19 cellular contexts compared by ENCODE assay signal in genomic region chr2:227856697-227857096, GRCh38. TPM values are rescaled to one million over a fixed set of nuclear protein-coding genes. Genes with fewer than 3 reads are reported as not detected.
A peak's percentile ranks its signal among the peaks of the same experiment; 100 is the strongest.
DNase-seq lines count a peak whose midpoint lies in the region; ATAC-seq, FAIRE-seq and TF ChIP-seq lines count a peak whose summit lies in the region.
"Had no signal": no experiment of that assay in that cellular context is flagged by ENCODE, and none has a peak within 500 bp of the region (broad histone marks: within the 10 kb centered on the region; RNA-seq: fewer than 3 reads in every experiment).

No MANE protein-coding gene starts in this region.

- no peaks in the 10 kb centered on the region for H3K36me3 Mint-ChIP-seq in T-helper 17 cell (ENCODE audit: low read depth)
- H3K36me3 Mint-ChIP-seq: CD14-positive monocyte; CD8-positive, alpha-beta memory T cell; IgD-negative memory B cell had no signal

- no peak overlapping the region for H3K27ac ChIP-seq in GM12878 (ENCODE audit: control insufficient read depth, insufficient read depth)
- H3K27ac ChIP-seq in keratinocyte (ENCODE audit: control insufficient read depth, insufficient read depth, low read length): no peak overlapping the region

- intact Hi-C loops in GM12878 (cut with micrococcal nuclease; ENCODE audit: unreplicated experiment): loop anchor here (5.0 to 10.0 kb wide), 2 partner anchors 374 to 452 kb away; no protein-coding TSS in a partner anchor

- H2AFZ ChIP-seq in GM12878 (ENCODE audit: control insufficient read depth, low read depth, low read length) (no peak overlapping the region), keratinocyte (ENCODE audit: control insufficient read depth, low read length) (no peak overlapping the region)

- H3K9me1 ChIP-seq in keratinocyte (ENCODE audit: control insufficient read depth, extremely low read depth, insufficient read depth, low read length): no peaks in the 10 kb centered on the region

- TF ChIP-seq CTCF in GM12878 (IDR thresholded peaks at IDR 0.05 in 2 of 3, conservative IDR thresholded peaks at IDR 0.05 in 1 of 3; ENCODE audit: control insufficient read depth in 2 of 3, extremely low read depth in 1 of 3, insufficient read depth in 1 of 3, low read depth in 3 of 3, low read length in 3 of 3): no peak
- TF ChIP-seq CTCF in keratinocyte (optimal IDR thresholded peaks at IDR 0.05 in 1 of 3, IDR thresholded peaks at IDR 0.05 in 1 of 3, conservative IDR thresholded peaks at IDR 0.05 in 1 of 3; ENCODE audit: extremely low read depth in 1 of 3, insufficient read depth in 2 of 3, low read length in 3 of 3): no peak
- TF ChIP-seq CTCF in GM13976 (IDR thresholded peaks at IDR 0.05; ENCODE audit: borderline replicate concordance, control extremely low read depth, extremely low read depth, insufficient read depth, missing control alignments): no peak

- CTCF ChIA-PET in GM12878 (lab: Yijun Ruan, JAX): interaction anchor here (0.9 to 3.9 kb wide), 7 partner anchors 34 to 90 kb away, joined by 3 to 17 read pairs (median 3); no protein-coding TSS in a partner anchor

- TF ChIP-seq POLR2A in GM12878 (IDR thresholded peaks at IDR 0.05; ENCODE audit: low read depth, low read length): no peak

- H3K79me2 ChIP-seq in GM12878 (ENCODE audit: control insufficient read depth, insufficient read depth, low read length): no peaks in the 10 kb centered on the region
- H3K79me2 ChIP-seq in keratinocyte (ENCODE audit: control insufficient read depth, insufficient read depth, low read length): no peaks in the 10 kb centered on the region

- dilution Hi-C loops in keratinocyte (cut with MboI; ENCODE audit: extremely low pct_ligation_motif_present, low sequenced_read_pairs): no loop called here

- H3K9me3 ChIP-seq in T-helper 17 cell (ENCODE audit: control insufficient read depth, low read length, poor library complexity, severe bottlenecking) (no peaks in the 10 kb centered on the region), GM12878 (replicated peaks; ENCODE audit: control insufficient read depth, insufficient read depth, low read length) (no peaks in the 10 kb centered on the region; the same call in 2 of the 3 replicates), keratinocyte (ENCODE audit: control insufficient read depth, low read depth, low read length) (no peaks in the 10 kb centered on the region)
- H3K9me3 ChIP-seq: Caco-2 had no signal

- SMC1A ChIA-PET in GM12878 (lab: Charles Lee; ENCODE audit: uncharacterized antibody, unreplicated experiment): interaction anchor here (0.6 to 7.8 kb wide), 14 partner anchors 9 to 451 kb away, joined by 3 to 62 read pairs (median 4); no protein-coding TSS in a partner anchor

- WGBS in GM12878 (ENCODE audit: insufficient coverage, insufficient replicate concordance, low lambda C conversion rate, missing lambda C conversion rate): 57% methylated on average over 2 of the region's 2 CpGs

- H3K4me1 Mint-ChIP-seq in T-helper 17 cell: peaks cover 15% of the 10 kb centered on the region
- H3K4me1 Mint-ChIP-seq: CD8-positive, alpha-beta memory T cell; IgD-negative memory B cell had no signal

- ATAC-seq in T-helper 17 cell (no peak), GM12878 (no peak)

- no peaks in the 10 kb centered on the region for H3K27me3 ChIP-seq in GM12878 (replicated peaks in 1 of 2; ENCODE audit: control insufficient read depth in 2 of 2, insufficient read depth in 2 of 2, low read length in 1 of 2)
- no peaks in the 10 kb centered on the region for H3K27me3 ChIP-seq in keratinocyte (ENCODE audit: control insufficient read depth, extremely low read depth, insufficient read depth, low read length)

- TF ChIP-seq EP300 in GM12878 (IDR thresholded peaks at IDR 0.05; ENCODE audit: borderline replicate concordance in 1 of 2, control insufficient read depth in 1 of 2, low read depth in 2 of 2, low read length in 2 of 2): no peak

- no peak for DNase-seq in T-helper 17 cell
- no peak for DNase-seq in GM12878 (ENCODE audit: low read depth, low spot score)
- DNase-seq in keratinocyte (ENCODE audit: low read depth, low spot score): no peak
- DNase-seq in Kasumi-1 (lab: John Stamatoyannopoulos, UW): no peak
- DNase-seq in SKM-1 treated with dmso at 0.1 percent for 144 hours (lab: John Stamatoyannopoulos, UW; ENCODE audit: unreplicated experiment): no peak
- no peak for DNase-seq in NCI-H1436 (lab: John Stamatoyannopoulos, UW)
- no peak for DNase-seq in GM13976 (ENCODE audit: low spot score)
- DNase-seq: Caco-2; CD8-positive, alpha-beta memory T cell; DND-41; GF-D8; GOT3; H9 had no signal

- no peaks in the 10 kb centered on the region for H3K27me3 Mint-ChIP-seq in T-helper 17 cell

- RAD21 ChIA-PET in GM12878 (lab: Charles Lee; ENCODE audit: unreplicated experiment): interaction anchor here (1.0 to 3.2 kb wide), 7 partner anchors 43 to 91 kb away, joined by 3 to 12 read pairs (median 3); partner anchors contain the start of gene CCL20

- peak overlapping the region; percentile 34 for H3K27ac Mint-ChIP-seq in T-helper 17 cell
- H3K27ac Mint-ChIP-seq: CD14-positive monocyte, H9, IgD-negative memory B cell had no signal

- FAIRE-seq in GM12878 (lab: Jason Lieb, UNC): no peak
- peak; percentile 29 for FAIRE-seq in keratinocyte (lab: Jason Lieb, UNC)
- FAIRE-seq: GM18507 had no signal

- POLR2A ChIA-PET in GM12878 (lab: Charles Lee): interaction anchor here (1.0 kb wide), 2 partner anchors 51 to 73 kb away, joined by 4 to 6 read pairs; no protein-coding TSS in a partner anchor

- no peaks in the 10 kb centered on the region for H3K4me1 ChIP-seq in GM12878 (ENCODE audit: control insufficient read depth, insufficient read depth, low read length)
- H3K4me1 ChIP-seq in keratinocyte (ENCODE audit: control insufficient read depth, extremely low read depth, insufficient read depth, low read length): peaks cover 29% of the 10 kb centered on the region
- H3K4me1 ChIP-seq: Caco-2 had no signal

- no peak overlapping the region for H3K4me3 Mint-ChIP-seq in T-helper 17 cell
- H3K4me3 Mint-ChIP-seq: CD14-positive monocyte; CD8-positive, alpha-beta memory T cell; H9; IgD-negative memory B cell had no signal

- no peaks in the 10 kb centered on the region for H3K36me3 ChIP-seq in GM12878 (ENCODE audit: control insufficient read depth in 2 of 2, insufficient read depth in 2 of 2, low read length in 1 of 2)
- no peaks in the 10 kb centered on the region for H3K36me3 ChIP-seq in keratinocyte (ENCODE audit: control insufficient read depth in 2 of 2, extremely low read depth in 1 of 2, insufficient read depth in 2 of 2, low read length in 2 of 2)

- no peak overlapping the region for H3K4me3 ChIP-seq in GM12878
- no peak overlapping the region for H3K4me3 ChIP-seq in keratinocyte (ENCODE audit: control insufficient read depth in 2 of 3, extremely low read depth in 1 of 3, insufficient read depth in 2 of 3, low read depth in 1 of 3, low read length in 3 of 3)

- no peak overlapping the region for H3K9ac ChIP-seq in GM12878 (ENCODE audit: control insufficient read depth, insufficient read depth, low read length)
- H3K9ac ChIP-seq in keratinocyte (ENCODE audit: control insufficient read depth, extremely low read depth, insufficient read depth, low read length): no peak overlapping the region

- TF ChIP-seq RAD21 in GM12878 (IDR thresholded peaks at IDR 0.05; ENCODE audit: insufficient read depth, low read depth, low read length): no peak

- in situ Hi-C loops in GM12878 (cut with MboI): no loop called here
- in situ Hi-C loops in GM13976 (cut with MboI; ENCODE audit: low sequenced_read_pairs, unreplicated experiment): loop anchor here (10.0 kb wide), 1 partner anchor 82 kb away; no protein-coding TSS in a partner anchor

- no TSS peak for BruUV-seq in GM12878 (replicated peaks; lab: Mats Ljungman, UMichigan)

- no peaks in the 10 kb centered on the region for H4K20me1 ChIP-seq in GM12878 (ENCODE audit: control insufficient read depth, insufficient read depth)
- no peaks in the 10 kb centered on the region for H4K20me1 ChIP-seq in keratinocyte (ENCODE audit: control insufficient read depth, extremely low read depth, insufficient read depth, low read length)

- H3K4me2 ChIP-seq in GM12878 (ENCODE audit: control insufficient read depth, insufficient read depth) (no peak overlapping the region), keratinocyte (ENCODE audit: control insufficient read depth, extremely low read depth, insufficient read depth, low read depth, low read length) (no peak overlapping the region)

RNA-seq across cellular contexts. Expression of gene DAW1, which starts 14.7 kb away (rescaled TPM):
- total RNA-seq in T-helper 17 cell (not detected), GM12878 (2014; rRNA removed) (not detected in 2 replicates), GM12878 (2014; rRNA removed; fragmentation: Illumina TruSeq; extraction: Trizol) (not detected in 2 replicates), GM12878 (2021) (not detected in 2 replicates)
- total RNA-seq in GM12878 (2013; cell fraction: nucleolus; rRNA removed): 0.19 and 0.29 TPM in 2 replicates
- polyA plus RNA-seq in GM12878 (2011; ENCODE audit: low read depth): not detected
- polyA plus RNA-seq in GM12878 (2011; rRNA removed) (0.12 TPM in 1 of 2 replicates, not detected in the other), GM12878 (2014; fragmentation: Illumina TruSeq; extraction: Trizol) (not detected in 2 replicates), GM12878 (2014; fragmentation: Nextera tagmentation; extraction: Ambion mirVana) (under 1 TPM in 1 of 2 experiments, not detected in 1; 0.04 TPM), GM12878 (2014; rRNA removed) (not detected in 2 replicates), GM12878 (2016; fragmentation: Nextera tagmentation; extraction: Ambion mirVana) (not detected), keratinocyte (0.18 to 0.24 TPM (median 0.18 TPM) in 3 replicates)
- polyA plus RNA-seq in GM12878 (2011; cell fraction: cytosol; rRNA removed): not detected in 2 replicates
- polyA plus RNA-seq in GM12878 (2011; cell fraction: nucleus; rRNA removed): 0.04 TPM in 1 of 2 replicates, not detected in the other
- polyA plus RNA-seq in GM12878 (2012): not detected in 2 replicates
- not detected in 2 replicates for polyA minus RNA-seq in GM12878 (2011; rRNA and poly(A)+ RNA removed)
- polyA minus RNA-seq in GM12878 (2011; cell fraction: cytosol; rRNA and poly(A)+ RNA removed): not detected in 2 replicates
- not detected in 2 replicates for polyA minus RNA-seq in GM12878 (2011; cell fraction: nucleus; rRNA and poly(A)+ RNA removed)
- polyA plus RNA-seq in keratinocyte (2011; ENCODE audit: low read depth): 0.26 TPM
- 0.05 and 0.19 TPM in 2 replicates for polyA plus RNA-seq in keratinocyte (2011; cell fraction: cytosol; rRNA removed)
- 0.13 and 0.19 TPM in 2 replicates for polyA plus RNA-seq in keratinocyte (2011; cell fraction: nucleus; rRNA removed)
- 0.21 TPM in 1 of 2 replicates, not detected in the other for polyA plus RNA-seq in keratinocyte (2012; ENCODE audit: low replicate concordance)
- polyA minus RNA-seq in keratinocyte: 0.10 TPM in 1 of 3 replicates, not detected in the others
- not detected for polyA minus RNA-seq in keratinocyte (2011; cell fraction: cytosol; rRNA and poly(A)+ RNA removed)
- polyA minus RNA-seq in keratinocyte (2011; cell fraction: nucleus; rRNA and poly(A)+ RNA removed): 0.21 and 0.23 TPM in 2 replicates
- total RNA-seq: CD8-positive, alpha-beta memory T cell; HT-29 had no signal
- polyA plus RNA-seq: BJ; CD14-positive monocyte; CD8-positive, alpha-beta memory T cell; IgD-negative memory B cell had no signal

RNA-seq across cellular contexts. Expression of gene CCL20, which starts 43.1 kb away (rescaled TPM):
- total RNA-seq in T-helper 17 cell: 10 to 100 TPM; 24.3 to 39.7 TPM
- 16.3 and 19.7 TPM in 2 replicates for total RNA-seq in GM12878 (2013; cell fraction: nucleolus; rRNA removed)
- total RNA-seq in GM12878 (2014; rRNA removed): 6.9 and 9.1 TPM in 2 replicates
- 11.4 and 12.6 TPM in 2 replicates for total RNA-seq in GM12878 (2014; rRNA removed; fragmentation: Illumina TruSeq; extraction: Trizol)
- total RNA-seq in GM12878 (2021): 5.5 and 6.6 TPM in 2 replicates
- polyA plus RNA-seq in GM12878 (2011; ENCODE audit: low read depth): 0.89 TPM
- 27.4 and 39.2 TPM in 2 replicates for polyA plus RNA-seq in GM12878 (2011; rRNA removed)
- 7.6 and 8.2 TPM in 2 replicates for polyA plus RNA-seq in GM12878 (2011; cell fraction: cytosol; rRNA removed)
- polyA plus RNA-seq in GM12878 (2011; cell fraction: nucleus; rRNA removed): 8.2 and 9.0 TPM in 2 replicates
- polyA plus RNA-seq in GM12878 (2012): 1.7 and 2.6 TPM in 2 replicates
- polyA plus RNA-seq in GM12878 (2014; fragmentation: Illumina TruSeq; extraction: Trizol): 10.8 and 14.8 TPM in 2 replicates
- polyA plus RNA-seq in GM12878 (2014; fragmentation: Nextera tagmentation; extraction: Ambion mirVana): 10 to 100 TPM; 26.3 to 35.7 TPM
- 7.6 and 8.3 TPM in 2 replicates for polyA plus RNA-seq in GM12878 (2014; rRNA removed)
- polyA plus RNA-seq in GM12878 (2016; fragmentation: Nextera tagmentation; extraction: Ambion mirVana): 10 to 100 TPM; 19.7 to 19.8 TPM
- polyA minus RNA-seq in GM12878 (2011; rRNA and poly(A)+ RNA removed): 7.2 and 10.2 TPM in 2 replicates
- 4.8 and 8.3 TPM in 2 replicates for polyA minus RNA-seq in GM12878 (2011; cell fraction: cytosol; rRNA and poly(A)+ RNA removed)
- polyA minus RNA-seq in GM12878 (2011; cell fraction: nucleus; rRNA and poly(A)+ RNA removed): 2.7 and 3.2 TPM in 2 replicates
- polyA plus RNA-seq in keratinocyte: 0.70 to 13.5 TPM (median 5.2 TPM) in 3 replicates
- polyA plus RNA-seq in keratinocyte (2011; ENCODE audit: low read depth): 3.1 TPM
- 1.3 and 2.9 TPM in 2 replicates for polyA plus RNA-seq in keratinocyte (2011; cell fraction: cytosol; rRNA removed)
- 4.0 and 4.7 TPM in 2 replicates for polyA plus RNA-seq in keratinocyte (2011; cell fraction: nucleus; rRNA removed)
- 1.0 and 11.7 TPM in 2 replicates for polyA plus RNA-seq in keratinocyte (2012; ENCODE audit: low replicate concordance)
- 1.5 to 6.9 TPM (median 2.0 TPM) in 3 replicates for polyA minus RNA-seq in keratinocyte
- not detected for polyA minus RNA-seq in keratinocyte (2011; cell fraction: cytosol; rRNA and poly(A)+ RNA removed)
- polyA minus RNA-seq in keratinocyte (2011; cell fraction: nucleus; rRNA and poly(A)+ RNA removed): 2.1 and 3.4 TPM in 2 replicates
- total RNA-seq: A673, H9 had no signal
- polyA plus RNA-seq: BJ, IgD-negative memory B cell had no signal
